9 cellular contexts compared by ENCODE assay signal in genomic region chr13:113840541-113841354, GRCh38. TPM values are rescaled to one million over a fixed set of nuclear protein-coding genes. Genes with fewer than 3 reads are reported as not detected.
DNase-seq lines count a peak whose midpoint lies in the region; ATAC-seq and TF ChIP-seq lines count a peak whose summit lies in the region.
"Had no signal": no experiment of that assay in that cellular context is flagged by ENCODE, and none has a peak within 500 bp of the region (broad histone marks: within the 10 kb centered on the region; RNA-seq: fewer than 3 reads in every experiment).

No MANE protein-coding gene starts in this region.

- peaks cover 12% of the 10 kb centered on the region; the same call in 1 of the 2 replicates for H3K9me1 ChIP-seq in IMR-90 (ENCODE audit: insufficient read depth, low read length)

- H3K4me1 Mint-ChIP-seq in stimulated activated memory B cell treated with anti-CD40 and anti-IgM and Interleukin-4, amounts not matched to agents 10 μg/mL and 1 μg/mL and 100 μg/mL, for 72 hours = peaks cover 26% of the 10 kb centered on the region

- H4K8ac ChIP-seq in IMR-90 (ENCODE audit: low read depth in 2 of 2, low read length in 2 of 2) = peak overlapping the region in 1 of 2 experiments; percentile 33; a peak in 1 of 4 replicates

- no peak overlapping the region for H3K27ac Mint-ChIP-seq in stimulated activated memory B cell treated with anti-CD40 and anti-IgM and Interleukin-4, amounts not matched to agents 10 μg/mL and 1 μg/mL and 100 μg/mL, for 72 hours

- no peak overlapping the region for H3K4me3 Mint-ChIP-seq in stimulated activated memory B cell treated with anti-CD40 and anti-IgM and Interleukin-4, amounts not matched to agents 10 μg/mL and 1 μg/mL and 100 μg/mL, for 72 hours

- CTCF ChIA-PET in IMR-90 (lab: Yijun Ruan, JAX) = no interaction called here

- peak overlapping the region; percentile 4; the same call in 1 of the 2 replicates for H3K18ac ChIP-seq in IMR-90 (ENCODE audit: low read depth, low read length)

- peaks cover 50% of the 10 kb centered on the region for H3K36me3 Mint-ChIP-seq in stimulated activated memory B cell treated with anti-CD40 and anti-IgM and Interleukin-4, amounts not matched to agents 10 μg/mL and 1 μg/mL and 100 μg/mL, for 72 hours

- H3K4me1 ChIP-seq in IMR-90 (ENCODE audit: control insufficient read depth, insufficient read depth, low read length) (peaks cover 41% of the 10 kb centered on the region), lower lobe of right lung (peaks cover 64% of the 10 kb centered on the region)

- peak overlapping the region; percentile 30; the same call in 1 of the 2 replicates for H4K5ac ChIP-seq in IMR-90 (ENCODE audit: low read depth, low read length)

- peaks cover 57% of the 10 kb centered on the region for H4K20me1 ChIP-seq in IMR-90 (ENCODE audit: insufficient read depth, low read length)

- 79% methylated on average over 22 of the region's 35 CpGs; no CpG with 5 or more reads in 1 of the 2 experiments for WGBS in IMR-90 (ENCODE audit: extremely low coverage in 2 of 2, insufficient read length in 1 of 2), 2 experiments

- H2AK5ac ChIP-seq in IMR-90 (ENCODE audit: low read depth, low read length) = peak overlapping the region; percentile 75

- H2BK15ac ChIP-seq in IMR-90 (ENCODE audit: low read depth, low read length) = no peak overlapping the region

- intact Hi-C loops in IMR-90 (cut with micrococcal nuclease) (no loop called here), lower lobe of right lung (cut with DNase I) (no loop called here)

- H2AFZ ChIP-seq in IMR-90 (replicated peaks; ENCODE audit: low read length, poor library complexity) = peak overlapping the region; percentile 61

- no peaks in the 10 kb centered on the region for H3K9me3 ChIP-seq in IMR-90 (ENCODE audit: control insufficient read depth, insufficient read depth, low read length)
- H3K9me3 ChIP-seq in lower lobe of right lung = no peaks in the 10 kb centered on the region

- H3K4me3 ChIP-seq in IMR-90 (ENCODE audit: insufficient read depth, low read depth, low read length) = no peak overlapping the region
- H3K4me3 ChIP-seq in lower lobe of right lung = no peak overlapping the region

- H2BK5ac ChIP-seq in IMR-90 (ENCODE audit: low read depth, low read length, poor library complexity, severe bottlenecking) = peak overlapping the region; percentile 98

- TF ChIP-seq CTCF in IMR-90 (conservative IDR thresholded peaks at IDR 0.05; ENCODE audit: low read depth, low read length) (no peak), lower lobe of right lung (IDR thresholded peaks at IDR 0.05) (no peak), GM13977 (IDR thresholded peaks at IDR 0.05; ENCODE audit: extremely low read depth, insufficient read depth, missing control alignments) (no peak)

- TF ChIP-seq POLR2A in IMR-90 (IDR thresholded peaks at IDR 0.05; ENCODE audit: low read depth, low read length) = no peak

- peaks cover 33 to 82% of the 10 kb centered on the region in 2 experiments for H3K79me1 ChIP-seq in IMR-90 (ENCODE audit: low read depth in 1 of 2, low read length in 2 of 2)

- H4K91ac ChIP-seq in IMR-90 (ENCODE audit: insufficient read depth, low read depth, low read length) = peak overlapping the region; percentile 39

- H3K4me2 ChIP-seq in IMR-90 (ENCODE audit: low read depth, low read length) = no peak overlapping the region; the same call in 1 of the 2 replicates

- H3K23ac ChIP-seq in IMR-90 (ENCODE audit: low read depth, low read length) = peak overlapping the region; percentile 53; the same call in 1 of the 2 replicates

- ATAC-seq in IMR-90 (ENCODE audit: low read depth) (no peak), lower lobe of right lung (no peak), HG02981 (IDR thresholded peaks at IDR 0.05; ENCODE audit: unreplicated experiment) (no peak)
- ATAC-seq in stimulated activated memory B cell treated with anti-CD40 and anti-IgM and Interleukin-4, amounts not matched to agents 10 μg/mL and 1 μg/mL and 100 μg/mL, for 72 hours = peak; percentile 4

- H3K36me3 ChIP-seq in IMR-90 (ENCODE audit: control insufficient read depth, insufficient read depth, low read length) = peaks cover 55% of the 10 kb centered on the region
- peaks cover 30% of the 10 kb centered on the region for H3K36me3 ChIP-seq in lower lobe of right lung

- no TSS peak for BruUV-seq in IMR-90 (replicated peaks; lab: Mats Ljungman, UMichigan)

- no peak for TF ChIP-seq RAD21 in IMR-90 (IDR thresholded peaks at IDR 0.05; ENCODE audit: low read length)

- peak overlapping the region; percentile 39 for H3K9ac ChIP-seq in IMR-90 (ENCODE audit: low read depth, low read length)

- POLR2A ChIA-PET in IMR-90 (lab: Charles Lee; ENCODE audit: unreplicated experiment) = no interaction called here

- H3K14ac ChIP-seq in IMR-90 (replicated peaks; ENCODE audit: low read depth, low read length) = peak overlapping the region; percentile 58

- no peak overlapping the region for H3K56ac ChIP-seq in IMR-90 (ENCODE audit: extremely low read depth, insufficient read depth, low read length)

- H3K9me3 Mint-ChIP-seq in stimulated activated memory B cell treated with anti-CD40 and anti-IgM and Interleukin-4, amounts not matched to agents 10 μg/mL and 1 μg/mL and 100 μg/mL, for 72 hours = peaks cover 5% of the 10 kb centered on the region

- DNase-seq in IMR-90 = no peak
- peak; percentile 41 for DNase-seq in lower lobe of right lung
- DNase-seq in GM13977 (ENCODE audit: low spot score) = no peak
- DNase-seq in COR-L47 (lab: John Stamatoyannopoulos, UW) = no peak
- DNase-seq in DMS 273 (lab: John Stamatoyannopoulos, UW; ENCODE audit: unreplicated experiment) = no peak
- DNase-seq: kidney glomerular epithelial cell had no signal

- peak overlapping the region; percentile 73 for H2AK9ac ChIP-seq in IMR-90 (replicated peaks; ENCODE audit: low read depth, low read length, poor library complexity)

- H3K27me3 ChIP-seq in IMR-90 (ENCODE audit: control insufficient read depth, insufficient read depth, low read length) = no peaks in the 10 kb centered on the region
- H3K27me3 ChIP-seq in lower lobe of right lung (ENCODE audit: low read depth) = no peaks in the 10 kb centered on the region

- in situ Hi-C loops in IMR-90 (cut with MboI; ENCODE audit: low sequenced_read_pairs) (no loop called here), GM13977 (cut with MboI; ENCODE audit: low pct_unique_long_range_greater_than_20kb, low sequenced_read_pairs, unreplicated experiment) (no loop called here)

- H3K4ac ChIP-seq in IMR-90 (ENCODE audit: low read depth, low read length) = peak overlapping the region; percentile 61

- dilution Hi-C loops in IMR-90 (cut with HindIII; ENCODE audit: low sequenced_read_pairs, unreplicated experiment) = no loop called here

- no peak overlapping the region for H2BK20ac ChIP-seq in IMR-90 (ENCODE audit: low read depth, low read length)

- no peaks in the 10 kb centered on the region for H3K27me3 Mint-ChIP-seq in stimulated activated memory B cell treated with anti-CD40 and anti-IgM and Interleukin-4, amounts not matched to agents 10 μg/mL and 1 μg/mL and 100 μg/mL, for 72 hours

- peak overlapping the region; percentile 47; the same call in 1 of the 2 replicates for H2BK120ac ChIP-seq in IMR-90 (ENCODE audit: low read depth, low read length)

- peak overlapping the region; percentile 96 for H3K27ac ChIP-seq in IMR-90 (ENCODE audit: insufficient read depth, low read length)
- H3K27ac ChIP-seq in cingulate gyrus (ENCODE audit: low read depth, low read length) = peak overlapping the region; percentile 79
- H3K27ac ChIP-seq in lower lobe of right lung = peak overlapping the region; percentile 58

TF ChIP-seq in IMR-90, 13 proteins besides CTCF, POLR2A, EP300 and RAD21:
- no peak for TF ChIP-seq MAZ (IDR thresholded peaks at IDR 0.05; ENCODE audit: borderline replicate concordance, low read depth, low read length)
- peak; percentile 50; the same call in 1 of the 2 replicates for TF ChIP-seq CEBPB (IDR thresholded peaks at IDR 0.05; ENCODE audit: low read depth, low read length)

RNA-seq across cellular contexts. Expression of gene GAS6, which starts 23.1 kb away (rescaled TPM):
- 212 and 220 TPM in 2 replicates for total RNA-seq in IMR-90 (2012; rRNA removed)
- polyA plus RNA-seq in IMR-90 (2012; rRNA removed) = 795 and 823 TPM in 2 replicates
- polyA plus RNA-seq in IMR-90 (2012; cell fraction: cytosol; rRNA removed) = 1,010 and 1,498 TPM in 2 replicates
- 1,145 and 2,216 TPM in 2 replicates for polyA plus RNA-seq in IMR-90 (2012; cell fraction: nucleus; rRNA removed; ENCODE audit: low replicate concordance)
- 111 TPM for total RNA-seq in lower lobe of right lung
